In the genomic region with DNA sequence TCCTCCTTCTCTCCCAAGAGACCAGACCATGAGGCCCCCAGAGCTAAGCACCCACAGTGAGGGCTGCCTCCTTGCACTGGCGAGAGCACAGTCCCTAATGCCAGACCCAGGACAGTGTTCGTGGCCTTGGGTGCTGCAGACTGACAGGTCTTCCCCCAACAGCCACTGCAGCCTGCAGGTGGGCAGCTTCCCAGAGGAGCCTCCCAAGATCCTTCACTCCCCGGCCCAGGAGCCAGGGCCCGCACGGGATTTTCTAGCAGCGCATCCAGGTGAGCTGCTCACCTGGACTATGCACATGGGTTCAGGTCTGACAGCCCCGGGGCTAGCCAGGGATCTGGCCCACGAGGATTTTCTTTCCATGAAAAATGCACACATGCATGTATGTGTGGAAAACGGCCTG, we compare ENCODE assay signal across 1 cellular context.
TF ChIP-seq lines count a peak whose summit lies in the region.

No MANE protein-coding gene starts in this region.

TF ChIP-seq in IMR-90, 13 proteins besides CTCF, POLR2A, EP300 and RAD21 (continued from another document):
- no peak for TF ChIP-seq CHD1 (IDR thresholded peaks at IDR 0.05; ENCODE audit: low read depth, low read length)
- TF ChIP-seq BHLHE40 (IDR thresholded peaks at IDR 0.05; ENCODE audit: low read depth, low read length), result no peak
- TF ChIP-seq NFE2L2 (IDR thresholded peaks at IDR 0.05; ENCODE audit: low read depth, low read length), result no peak
- TF ChIP-seq MXI1 (IDR thresholded peaks at IDR 0.05; ENCODE audit: borderline replicate concordance, low read depth, low read length), result no peak
- TF ChIP-seq CEBPB (IDR thresholded peaks at IDR 0.05; ENCODE audit: low read depth, low read length), result no peak
- TF ChIP-seq, protein P1, sequence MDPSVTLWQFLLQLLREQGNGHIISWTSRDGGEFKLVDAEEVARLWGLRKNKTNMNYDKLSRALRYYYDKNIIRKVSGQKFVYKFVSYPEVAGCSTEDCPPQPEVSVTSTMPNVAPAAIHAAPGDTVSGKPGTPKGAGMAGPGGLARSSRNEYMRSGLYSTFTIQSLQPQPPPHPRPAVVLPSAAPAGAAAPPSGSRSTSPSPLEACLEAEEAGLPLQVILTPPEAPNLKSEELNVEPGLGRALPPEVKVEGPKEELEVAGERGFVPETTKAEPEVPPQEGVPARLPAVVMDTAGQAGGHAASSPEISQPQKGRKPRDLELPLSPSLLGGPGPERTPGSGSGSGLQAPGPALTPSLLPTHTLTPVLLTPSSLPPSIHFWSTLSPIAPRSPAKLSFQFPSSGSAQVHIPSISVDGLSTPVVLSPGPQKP (IDR thresholded peaks at IDR 0.05; ENCODE audit: borderline replicate concordance, low read depth, low read length), result no peak
- no peak for TF ChIP-seq MAFK (IDR thresholded peaks at IDR 0.05; ENCODE audit: low read depth, low read length)
- no peak for TF ChIP-seq SMC3 (IDR thresholded peaks at IDR 0.05; ENCODE audit: low read depth, low read length)
